8 cellular contexts compared by ENCODE assay signal in genomic region chr9:125706661-125707539, GRCh38. TPM values are rescaled to one million over a fixed set of nuclear protein-coding genes. Genes with fewer than 3 reads are reported as not detected.
DNase-seq lines count a peak whose midpoint lies in the region; ATAC-seq and TF ChIP-seq lines count a peak whose summit lies in the region.

Gene MAPKAP1 (minus strand): TSS chr9:125707208. CDS start chr9:125672574, 34,634 bp downstream.

- peaks cover 5% of the 10 kb centered on the region for H3K9me3 Mint-ChIP-seq in activated CD4-positive, alpha-beta T cell treated with anti-CD3 and anti-CD28 coated beads, Interleukin-2, amount 10 ng/mL, durations not matched to agents 24 days and 14 days

- intact Hi-C loops in activated CD4-positive, alpha-beta T cell treated with anti-CD3 and anti-CD28 coated beads, Interleukin-2, amount 10 ng/mL, durations not matched to agents 24 days and 14 days (cut with micrococcal nuclease): loop anchor here (1.0 to 10.0 kb wide), 4 partner anchors 39 to 302 kb away; no protein-coding TSS in a partner anchor
- intact Hi-C loops in colonic mucosa (cut with DNase I): no loop called here

- peak within 1 kb of the TSS; percentile 93 for H3K4me3 ChIP-seq in colonic mucosa

- H3K4me1 Mint-ChIP-seq in activated CD4-positive, alpha-beta T cell treated with anti-CD3 and anti-CD28 coated beads, Interleukin-2, amount 10 ng/mL, durations not matched to agents 24 days and 14 days: peaks cover 35% of the 10 kb centered on the region

- no peak for TF ChIP-seq CTCF in colonic mucosa (IDR thresholded peaks at IDR 0.05)

- H3K9ac ChIP-seq in colonic mucosa (ENCODE audit: low read depth in 2 of 2, low read length in 2 of 2): peak within 1 kb of the TSS; percentile 81 to 95

- H3K4me3 Mint-ChIP-seq in activated CD4-positive, alpha-beta T cell treated with anti-CD3 and anti-CD28 coated beads, Interleukin-2, amount 10 ng/mL, durations not matched to agents 24 days and 14 days: peak within 1 kb of the TSS; percentile 89

- peaks cover 9% of the 10 kb centered on the region for H3K4me1 ChIP-seq in colonic mucosa

- peaks cover 2% of the 10 kb centered on the region for H3K27me3 Mint-ChIP-seq in activated CD4-positive, alpha-beta T cell treated with anti-CD3 and anti-CD28 coated beads, Interleukin-2, amount 10 ng/mL, durations not matched to agents 24 days and 14 days

- no peaks in the 10 kb centered on the region for H3K9me3 ChIP-seq in colonic mucosa

- ATAC-seq in GM19351 (IDR thresholded peaks at IDR 0.05; ENCODE audit: unreplicated experiment) (peak; percentile 98), HG03520 (IDR thresholded peaks at IDR 0.05; ENCODE audit: unreplicated experiment) (peak; percentile 90)

- peaks cover 14% of the 10 kb centered on the region for H3K36me3 Mint-ChIP-seq in activated CD4-positive, alpha-beta T cell treated with anti-CD3 and anti-CD28 coated beads, Interleukin-2, amount 10 ng/mL, durations not matched to agents 24 days and 14 days (ENCODE audit: low read depth)

- peak within 1 kb of the TSS; percentile 83 for H3K27ac Mint-ChIP-seq in activated CD4-positive, alpha-beta T cell treated with anti-CD3 and anti-CD28 coated beads, Interleukin-2, amount 10 ng/mL, durations not matched to agents 24 days and 14 days

- peak within 1 kb of the TSS; percentile 55 for H3K27ac ChIP-seq in colonic mucosa
- H3K27ac ChIP-seq in layer of hippocampus (ENCODE audit: low read depth, low read length): peak within 1 kb of the TSS; percentile 84

- H3K27me3 ChIP-seq in colonic mucosa: no peaks in the 10 kb centered on the region
- no peaks in the 10 kb centered on the region for H3K27me3 ChIP-seq in layer of hippocampus (ENCODE audit: control insufficient read depth, insufficient read depth, low read length)

- H3K36me3 ChIP-seq in colonic mucosa: no peaks in the 10 kb centered on the region

- DNase-seq in C1 segment of cervical spinal cord (lab: John Stamatoyannopoulos, UW) (peak; percentile 39 to 97 (median 90)), NCI-H526 treated with DMSO at 0.1 percent for 48 hours (lab: John Stamatoyannopoulos, UW) (peak; percentile 72), colonic mucosa (peak; percentile 98)
- peak; percentile 98 for DNase-seq in activated CD4-positive, alpha-beta T cell treated with anti-CD3 and anti-CD28 coated beads, Interleukin-2, amount 10 ng/mL, durations not matched to agents 24 days and 14 days
- peak; percentile 85 to 95 (median 90) for DNase-seq in stimulated activated CD4-positive, alpha-beta T cell treated with anti-CD3 and anti-CD28 coated beads, Interleukin-1b, Interleukin-23, amount 100 ng/mL, for 24 hours (ENCODE audit: low read depth in 4 of 4, low spot score in 1 of 4)

RNA-seq across cellular contexts. Expression of gene MAPKAP1, which starts in this region (rescaled TPM):
- total RNA-seq in activated CD4-positive, alpha-beta T cell treated with anti-CD3 and anti-CD28 coated beads, Interleukin-2, amount 10 ng/mL, durations not matched to agents 24 days and 14 days: 104 and 123 TPM in 2 replicates
- 10 to 100 TPM; 54.9 to 70.1 TPM for total RNA-seq in colonic mucosa

Comparison
In these comparisons a context has a peak if more than half of its experiments do, and no peak if none do; other contexts are left out.
1. Peak in every context shown above with its lines: DNase-seq, ATAC-seq, H3K4me3 ChIP-seq and H3K27ac ChIP-seq.